Comparison of ENCODE assay signal across 8 cellular contexts in the genomic region with DNA sequence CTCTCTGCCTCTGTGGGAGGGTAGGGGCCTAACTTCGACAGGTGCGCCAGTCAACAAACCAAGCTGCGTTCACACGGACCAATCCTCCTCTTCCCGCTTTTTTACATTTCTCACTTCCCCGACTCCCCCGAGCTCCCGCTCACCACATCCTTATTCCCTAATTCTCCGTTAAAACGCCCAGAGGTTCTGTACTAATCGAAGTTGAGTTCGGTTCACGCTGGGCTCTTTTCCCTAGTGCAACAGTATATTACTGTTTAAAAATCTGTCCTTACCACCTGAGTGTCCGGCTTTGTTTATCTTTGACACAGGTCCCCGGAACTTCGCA. TPM values are rescaled to one million over a fixed set of nuclear protein-coding genes. Genes with fewer than 3 reads are reported as not detected.
DNase-seq lines count a peak whose midpoint lies in the region; ATAC-seq and TF ChIP-seq lines count a peak whose summit lies in the region.

No MANE protein-coding gene starts in this region.

- POLR2A ChIA-PET in HEK293 (lab: Yijun Ruan, JAX), result interaction anchor here (0.5 to 1.6 kb wide), 4 partner anchors 27 to 126 kb away, joined by 3 to 7 read pairs (median 4); a partner anchor contains a TSS

- under 1% methylated on average over 16 of the region's 16 CpGs for WGBS in liver
- WGBS in tibial nerve, 2 donors, result 1% methylated on average over 16 of the region's 16 CpGs

- peaks cover 7% of the 10 kb centered on the region for H3K4me1 ChIP-seq in HEK293 (ENCODE audit: control insufficient read depth, insufficient read depth, low read length)
- peaks cover 58% of the 10 kb centered on the region for H3K4me1 ChIP-seq in OCI-LY1 (ENCODE audit: insufficient read depth, low read length, severe bottlenecking)
- H3K4me1 ChIP-seq in breast epithelium, result peaks cover 0 to 7% of the 10 kb centered on the region in 2 donors
- H3K4me1 ChIP-seq in liver (ENCODE audit: control insufficient read depth in 4 of 4, insufficient read depth in 4 of 4, low read length in 3 of 4), result peaks cover 6 to 26% (median 13%) of the 10 kb centered on the region in 4 donors
- peaks cover 0 to 53% (median 8%) of the 10 kb centered on the region in 4 donors for H3K4me1 ChIP-seq in tibial nerve

- H2AFZ ChIP-seq in OCI-LY1 (ENCODE audit: low read length), result no peak overlapping the region

- CTCF ChIA-PET in HEK293 (lab: Yijun Ruan, JAX), result interaction anchor here (0.6 to 1.3 kb wide), 3 partner anchors 17 to 75 kb away, joined by 3 to 5 read pairs (median 4); no protein-coding TSS in a partner anchor

- H3K9me2 ChIP-seq in OCI-LY1 (ENCODE audit: low read depth, low read length), result no peaks in the 10 kb centered on the region

- peaks cover 16 to 39% of the 10 kb centered on the region in 2 experiments for H3K36me3 ChIP-seq in HEK293 (ENCODE audit: control insufficient read depth in 2 of 2, insufficient read depth in 1 of 2, low read length in 2 of 2)
- H3K36me3 ChIP-seq in OCI-LY1 (ENCODE audit: insufficient read depth, low read length), result peaks cover 28% of the 10 kb centered on the region
- no peaks in the 10 kb centered on the region for H3K36me3 ChIP-seq in breast epithelium
- H3K36me3 ChIP-seq in liver (ENCODE audit: control insufficient read depth in 4 of 4, insufficient read depth in 3 of 4, low read depth in 1 of 4, low read length in 3 of 4), result peaks cover 0 to 6% (median 4%) of the 10 kb centered on the region in 4 donors
- H3K36me3 ChIP-seq in tibial nerve, result peaks cover 0 to 8% (median 0%) of the 10 kb centered on the region in 3 donors

- TF ChIP-seq RAD21 in liver (IDR thresholded peaks at IDR 0.05), result no peak

- TF ChIP-seq POLR2A in breast epithelium (IDR thresholded peaks at IDR 0.05), result no peak
- no peak for TF ChIP-seq POLR2A in tibial nerve (IDR thresholded peaks at IDR 0.05)

- H3K4me2 ChIP-seq in OCI-LY1 (ENCODE audit: low read length), result peak overlapping the region; percentile 86

- H3K9ac ChIP-seq in OCI-LY1 (ENCODE audit: low read length), result peak overlapping the region; percentile 91
- peak overlapping the region; percentile 60 to 63 for H3K9ac ChIP-seq in liver (ENCODE audit: low read depth in 1 of 2, low read length in 2 of 2)

- no peaks in the 10 kb centered on the region for H4K20me1 ChIP-seq in OCI-LY1 (ENCODE audit: insufficient read depth, low read length)

- no peaks in the 10 kb centered on the region for H3F3A ChIP-seq in OCI-LY1 (ENCODE audit: insufficient read depth, low read length)

- H3K9me3 ChIP-seq in HEK293 (ENCODE audit: control insufficient read depth, insufficient read depth, low read depth, low read length) (no peaks in the 10 kb centered on the region), OCI-LY1 (ENCODE audit: low read length) (no peaks in the 10 kb centered on the region), breast epithelium (no peaks in the 10 kb centered on the region), liver (ENCODE audit: control insufficient read depth in 4 of 4, low read length in 3 of 4) (no peaks in the 10 kb centered on the region), tibial nerve (no peaks in the 10 kb centered on the region)

- peak overlapping the region; percentile 99 for H3K4me3 ChIP-seq in HEK293 (ENCODE audit: low read depth, low read length)
- peak overlapping the region; percentile 86 for H3K4me3 ChIP-seq in OCI-LY1 (ENCODE audit: low read depth, low read length, poor library complexity, severe bottlenecking)
- peak overlapping the region; percentile 84 to 92 (median 87) for H3K4me3 ChIP-seq in breast epithelium
- H3K4me3 ChIP-seq in liver (ENCODE audit: low read depth in 1 of 3, low read length in 3 of 3), result peak overlapping the region; percentile 74 to 88 (median 85)
- peak overlapping the region; percentile 76 to 98 (median 86) for H3K4me3 ChIP-seq in tibial nerve

- DNase-seq in DMS53 (lab: John Stamatoyannopoulos, UW), result peak; percentile 64
- no peak for DNase-seq in breast epithelium (ENCODE audit: low spot score in 2 of 2)
- no peak for DNase-seq in tibial nerve (ENCODE audit: low spot score in 2 of 2)

- TF ChIP-seq EP300 in tibial nerve (IDR thresholded peaks at IDR 0.05), result no peak

- H3K79me2 ChIP-seq in OCI-LY1 (ENCODE audit: insufficient read depth, low read length), result peaks cover 53% of the 10 kb centered on the region

- H3K27ac ChIP-seq in HEK293 (ENCODE audit: extremely low read depth, low read depth, low read length) (peak overlapping the region; percentile 92), OCI-LY1 (ENCODE audit: low read depth, low read length, poor library complexity, severe bottlenecking) (peak overlapping the region; percentile 68), breast epithelium (peak overlapping the region; percentile 86 to 89), liver (ENCODE audit: low read depth in 1 of 2, low read length in 2 of 2) (peak overlapping the region; percentile 20 to 69), tibial nerve (peak overlapping the region in 3 of 4 donors; percentile 81 to 91 (median 84))

- TF ChIP-seq CTCF in HEK293 (tag by site-specific recombination; IDR thresholded peaks at IDR 0.05) (no peak), OCI-LY1 (IDR thresholded peaks at IDR 0.05; ENCODE audit: low read length) (no peak), breast epithelium (IDR thresholded peaks at IDR 0.05) (no peak), liver (IDR thresholded peaks at IDR 0.05; ENCODE audit: low read depth, low read length, missing input control) (no peak), tibial nerve (IDR thresholded peaks at IDR 0.05) (no peak)

- intact Hi-C loops in breast epithelium (cut with DNase I; ENCODE audit: low total_unique reads), result no loop called here

- H3K27me3 ChIP-seq in OCI-LY1 (ENCODE audit: insufficient read depth, low read length) (no peaks in the 10 kb centered on the region), breast epithelium (no peaks in the 10 kb centered on the region), liver (ENCODE audit: control insufficient read depth in 4 of 4, insufficient read depth in 4 of 4, low read length in 3 of 4) (no peaks in the 10 kb centered on the region), tibial nerve (no peaks in the 10 kb centered on the region)

- ATAC-seq in GM21717 (IDR thresholded peaks at IDR 0.05; ENCODE audit: unreplicated experiment) (no peak), GM21576 (IDR thresholded peaks at IDR 0.05; ENCODE audit: unreplicated experiment) (no peak)

TF ChIP-seq in HEK293, 187 proteins besides CTCF, POLR2A, EP300 and RAD21:
- TF ChIP-seq ZNF133 (tag by site-specific recombination; IDR thresholded peaks at IDR 0.05) (no peak), ZNF335 (tag by site-specific recombination; conservative IDR thresholded peaks at IDR 0.05) (peak; percentile 46; the same call in 1 of the 2 replicates), SCRT2 (tag by site-specific recombination; IDR thresholded peaks at IDR 0.05) (0 out of 2 replicates have a peak, but pooled peaks have one; percentile 9)

TF ChIP-seq in liver, 16 proteins besides CTCF, POLR2A, EP300 and RAD21 (continues in another document):
- TF ChIP-seq FOXA2 (IDR thresholded peaks at IDR 0.05), result no peak
- TF ChIP-seq, protein P1, sequence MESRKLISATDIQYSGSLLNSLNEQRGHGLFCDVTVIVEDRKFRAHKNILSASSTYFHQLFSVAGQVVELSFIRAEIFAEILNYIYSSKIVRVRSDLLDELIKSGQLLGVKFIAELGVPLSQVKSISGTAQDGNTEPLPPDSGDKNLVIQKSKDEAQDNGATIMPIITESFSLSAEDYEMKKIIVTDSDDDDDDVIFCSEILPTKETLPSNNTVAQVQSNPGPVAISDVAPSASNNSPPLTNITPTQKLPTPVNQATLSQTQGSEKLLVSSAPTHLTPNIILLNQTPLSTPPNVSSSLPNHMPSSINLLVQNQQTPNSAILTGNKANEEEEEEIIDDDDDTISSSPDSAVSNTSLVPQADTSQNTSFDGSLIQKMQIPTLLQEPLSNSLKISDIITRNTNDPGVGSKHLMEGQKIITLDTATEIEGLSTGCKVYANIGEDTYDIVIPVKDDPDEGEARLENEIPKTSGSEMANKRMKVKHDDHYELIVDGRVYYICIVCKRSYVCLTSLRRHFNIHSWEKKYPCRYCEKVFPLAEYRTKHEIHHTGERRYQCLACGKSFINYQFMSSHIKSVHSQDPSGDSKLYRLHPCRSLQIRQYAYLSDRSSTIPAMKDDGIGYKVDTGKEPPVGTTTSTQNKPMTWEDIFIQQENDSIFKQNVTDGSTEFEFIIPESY (IDR thresholded peaks at IDR 0.05), result no peak
- TF ChIP-seq YY1 (IDR thresholded peaks at IDR 0.05), result no peak
- TF ChIP-seq, protein P2, sequence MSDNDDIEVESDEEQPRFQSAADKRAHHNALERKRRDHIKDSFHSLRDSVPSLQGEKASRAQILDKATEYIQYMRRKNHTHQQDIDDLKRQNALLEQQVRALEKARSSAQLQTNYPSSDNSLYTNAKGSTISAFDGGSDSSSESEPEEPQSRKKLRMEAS (IDR thresholded peaks at IDR 0.05), result no peak

RNA-seq across cellular contexts. Expression of a gene that starts 0.5 kb away (rescaled TPM):
- total RNA-seq in breast epithelium (10 to 100 TPM in 2 of 3 donors, 1 to 10 TPM in 1; 8.3 to 16.1 (median 12.0) TPM), liver (10 to 100 TPM; 14.3 to 17.0 TPM), tibial nerve (10 to 100 TPM in 1 of 4 donors, 1 to 10 TPM in 3; 6.1 to 10.7 (median 7.8) TPM)
- 10 to 100 TPM; 11.4 to 11.9 TPM for polyA plus RNA-seq in liver

RNA-seq across cellular contexts. Expression of a gene that starts 28.3 kb away (rescaled TPM):
- 10 to 100 TPM; 14.4 to 16.4 (median 15.0) TPM for total RNA-seq in breast epithelium
- total RNA-seq in liver, result 1 to 10 TPM; 6.7 to 8.0 TPM
- polyA plus RNA-seq in liver, result 1 to 10 TPM; 1.5 to 5.4 TPM
- total RNA-seq in tibial nerve, result 10 to 100 TPM; 12.9 to 15.1 (median 14.3) TPM

RNA-seq across cellular contexts. Expression of a gene that starts 46.5 kb away (rescaled TPM):
- total RNA-seq in breast epithelium (10 to 100 TPM; 49.4 to 83.3 (median 50.1) TPM), liver (10 to 100 TPM; 23.7 to 37.5 TPM), tibial nerve (10 to 100 TPM; 42.3 to 46.5 (median 45.1) TPM)
- polyA plus RNA-seq in liver, result 10 to 100 TPM in 1 of 2 donors, 1 to 10 TPM in 1; 8.2 to 21.2 TPM
